In the genomic region with DNA sequence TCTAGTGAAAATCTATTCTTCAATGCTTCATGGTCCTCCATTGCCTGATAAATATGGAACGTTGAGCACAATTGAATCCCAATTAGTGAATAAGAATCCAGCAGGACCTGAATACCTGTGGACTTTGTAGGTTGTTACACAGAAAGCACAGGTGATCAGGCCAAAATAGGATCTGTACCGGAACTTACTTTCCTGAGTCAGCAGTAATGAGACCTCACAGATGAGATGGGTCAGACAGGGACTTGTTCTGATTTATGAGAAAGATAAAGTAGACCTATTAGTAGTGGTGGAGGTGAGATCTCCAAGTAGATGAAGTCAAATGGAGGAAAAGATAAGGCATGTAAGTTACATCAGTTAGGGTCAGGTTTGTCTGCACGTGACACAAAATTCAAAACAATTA, we compare ENCODE assay signal across 7 cellular contexts.
"Had no signal": no experiment of that assay in that cellular context is flagged by ENCODE, and none has a peak within 500 bp of the region (broad histone marks: within the 10 kb centered on the region; RNA-seq: fewer than 3 reads in every experiment).

No MANE protein-coding gene starts in this region.

- H3K9ac ChIP-seq: GM23248 had no signal

- H2AFZ ChIP-seq: GM23248 had no signal

- H3K27me3 Mint-ChIP-seq: IgD-negative memory B cell had no signal

- H3K36me3 Mint-ChIP-seq: IgD-negative memory B cell had no signal

- H3K4me3 ChIP-seq: GM23248 had no signal

- H3K27ac Mint-ChIP-seq: H9, IgD-negative memory B cell had no signal

- H3K9me3 Mint-ChIP-seq: H9 had no signal

- H3K4me1 Mint-ChIP-seq: H9, IgD-negative memory B cell had no signal

- H3K27ac ChIP-seq: GM23248, HL-60 had no signal

- H3K4me3 Mint-ChIP-seq: H9 had no signal

- DNase-seq: GM23248, GOT3, H9, HCEC 1CT, KG1 had no signal
